9 cellular contexts compared by ENCODE assay signal in the genomic region with DNA sequence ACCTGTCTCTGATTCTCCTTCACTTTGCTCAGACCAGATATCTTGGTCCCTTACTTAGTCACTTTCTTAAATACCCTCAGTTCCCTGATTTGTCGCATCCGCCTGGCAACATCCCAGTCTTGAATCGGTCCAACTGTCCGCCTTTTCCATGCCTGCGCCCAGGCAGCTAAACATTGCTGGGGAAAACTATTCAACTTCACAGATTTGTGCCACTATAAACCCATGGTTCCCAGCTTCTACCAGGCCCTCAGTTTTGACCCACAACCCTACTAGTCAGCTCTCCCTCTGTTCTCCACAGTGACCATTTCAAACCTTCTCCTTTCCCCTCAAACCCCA. TPM values are rescaled to one million over a fixed set of nuclear protein-coding genes. Genes with fewer than 3 reads are reported as not detected.
DNase-seq lines count a peak whose midpoint lies in the region; ATAC-seq and TF ChIP-seq lines count a peak whose summit lies in the region.
"Had no signal": no experiment of that assay in that cellular context is flagged by ENCODE, and none has a peak within 500 bp of the region (broad histone marks: within the 10 kb centered on the region; RNA-seq: fewer than 3 reads in every experiment).

No MANE protein-coding gene starts in this region.

- peak overlapping the region; percentile 60 for H3K4me3 Mint-ChIP-seq in activated naive CD4-positive, alpha-beta T cell treated with anti-CD3 and anti-CD28 coated beads for 36 hours
- peak overlapping the region; percentile 86 for H3K4me3 Mint-ChIP-seq in memory B cell
- peak overlapping the region; percentile 90 for H3K4me3 Mint-ChIP-seq in type B pancreatic cell

- peak overlapping the region; percentile 57 for H3K4me3 ChIP-seq in astrocyte of the cerebellum (ENCODE audit: low read depth, low read length)

- no peak for DNase-seq in activated naive CD4-positive, alpha-beta T cell treated with anti-CD3 and anti-CD28 coated beads for 36 hours
- DNase-seq in activated naive CD4-positive, alpha-beta T cell treated with anti-CD3 and anti-CD28 coated beads, Interleukin-2, amount 50 U/mL, for 72 hours (ENCODE audit: low spot score in 2 of 2) = no peak
- DNase-seq in astrocyte of the cerebellum (ENCODE audit: low read depth) (no peak), memory B cell (ENCODE audit: low spot score in 2 of 2) (no peak), type B pancreatic cell (ENCODE audit: extremely low spot score, unreplicated experiment) (no peak), superior temporal gyrus (ENCODE audit: extremely low spot score) (no peak)
- DNase-seq: DMS153 had no signal

- no peaks in the 10 kb centered on the region for H3K9me3 Mint-ChIP-seq in activated naive CD4-positive, alpha-beta T cell treated with anti-CD3 and anti-CD28 coated beads for 36 hours
- no peaks in the 10 kb centered on the region for H3K9me3 Mint-ChIP-seq in activated naive CD4-positive, alpha-beta T cell treated with anti-CD3 and anti-CD28 coated beads, Interleukin-2, amount 50 U/mL, for 72 hours
- H3K9me3 Mint-ChIP-seq in memory B cell (no peaks in the 10 kb centered on the region), type B pancreatic cell (peaks cover 4% of the 10 kb centered on the region)

- H3K4me1 Mint-ChIP-seq in activated naive CD4-positive, alpha-beta T cell treated with anti-CD3 and anti-CD28 coated beads for 36 hours (ENCODE audit: low read depth) = peaks cover 1% of the 10 kb centered on the region
- H3K4me1 Mint-ChIP-seq in memory B cell (peaks cover 8% of the 10 kb centered on the region), type B pancreatic cell (ENCODE audit: unreplicated experiment) (peaks cover 12% of the 10 kb centered on the region)

- no peak for TF ChIP-seq CTCF in astrocyte of the cerebellum (IDR thresholded peaks at IDR 0.05; ENCODE audit: low read depth, low read length, missing control alignments)
- TF ChIP-seq CTCF in type B pancreatic cell (conservative IDR thresholded peaks at IDR 0.05) = no peak

- H3K36me3 Mint-ChIP-seq in activated naive CD4-positive, alpha-beta T cell treated with anti-CD3 and anti-CD28 coated beads for 36 hours (ENCODE audit: low read depth) = no peaks in the 10 kb centered on the region
- no peaks in the 10 kb centered on the region for H3K36me3 Mint-ChIP-seq in activated naive CD4-positive, alpha-beta T cell treated with anti-CD3 and anti-CD28 coated beads, Interleukin-2, amount 50 U/mL, for 72 hours
- peaks cover 4% of the 10 kb centered on the region for H3K36me3 Mint-ChIP-seq in memory B cell
- no peaks in the 10 kb centered on the region for H3K36me3 Mint-ChIP-seq in type B pancreatic cell

- intact Hi-C loops in activated naive CD4-positive, alpha-beta T cell treated with anti-CD3 and anti-CD28 coated beads for 36 hours (cut with micrococcal nuclease) = loop anchor here (2.0 kb wide), 1 partner anchor 34 kb away; the partner anchor contains the start of gene GNL3L

- H3K27me3 Mint-ChIP-seq in activated naive CD4-positive, alpha-beta T cell treated with anti-CD3 and anti-CD28 coated beads for 36 hours (ENCODE audit: low read depth) = peaks cover 17% of the 10 kb centered on the region
- H3K27me3 Mint-ChIP-seq in memory B cell (peaks cover 21% of the 10 kb centered on the region), type B pancreatic cell (no peaks in the 10 kb centered on the region)

- H3K27ac Mint-ChIP-seq in activated naive CD4-positive, alpha-beta T cell treated with anti-CD3 and anti-CD28 coated beads for 36 hours = no peak overlapping the region
- H3K27ac Mint-ChIP-seq in activated naive CD4-positive, alpha-beta T cell treated with anti-CD3 and anti-CD28 coated beads, Interleukin-2, amount 50 U/mL, for 72 hours = peak overlapping the region in 1 of 2 donors; percentile 16
- H3K27ac Mint-ChIP-seq in memory B cell (no peak overlapping the region), type B pancreatic cell (peak overlapping the region; percentile 74)

- CTCF ChIA-PET in activated naive CD4-positive, alpha-beta T cell treated with anti-CD3 and anti-CD28 coated beads for 36 hours (lab: Charles Lee) = no interaction called here

- in situ Hi-C loops in astrocyte of the cerebellum (cut with HindIII; ENCODE audit: low sequenced_read_pairs) = no loop called here

- no peak for ATAC-seq in activated naive CD4-positive, alpha-beta T cell treated with anti-CD3 and anti-CD28 coated beads, Interleukin-2, amount 50 U/mL, for 72 hours
- ATAC-seq in memory B cell (ENCODE audit: low read depth) (no peak), GM18517 (IDR thresholded peaks at IDR 0.05; ENCODE audit: unreplicated experiment) (no peak), GM18861 (IDR thresholded peaks at IDR 0.05; ENCODE audit: unreplicated experiment) (no peak)

RNA-seq across cellular contexts. Expression of gene FGD1, which starts 0.5 kb away (rescaled TPM):
- total RNA-seq in activated naive CD4-positive, alpha-beta T cell treated with anti-CD3 and anti-CD28 coated beads for 36 hours = under 1 TPM; 0.30 to 0.38 TPM
- total RNA-seq in activated naive CD4-positive, alpha-beta T cell treated with anti-CD3 and anti-CD28 coated beads, Interleukin-2, amount 50 U/mL, for 72 hours = under 1 TPM; 0.27 to 0.31 TPM
- 11.3 and 23.9 TPM in 2 replicates for total RNA-seq in type B pancreatic cell (ENCODE audit: low replicate concordance)

RNA-seq across cellular contexts. Expression of gene GNL3L, which starts 33.5 kb away (rescaled TPM):
- total RNA-seq in activated naive CD4-positive, alpha-beta T cell treated with anti-CD3 and anti-CD28 coated beads for 36 hours = 10 to 100 TPM; 47.6 to 47.9 TPM
- total RNA-seq in activated naive CD4-positive, alpha-beta T cell treated with anti-CD3 and anti-CD28 coated beads, Interleukin-2, amount 50 U/mL, for 72 hours = 10 to 100 TPM; 47.6 to 55.3 TPM
- 34.9 and 42.2 TPM in 2 replicates for total RNA-seq in type B pancreatic cell (ENCODE audit: low replicate concordance)

RNA-seq across cellular contexts. Expression of gene TSR2, which starts 56.3 kb away (rescaled TPM):
- 10 to 100 TPM; 24.4 to 26.1 TPM for total RNA-seq in activated naive CD4-positive, alpha-beta T cell treated with anti-CD3 and anti-CD28 coated beads for 36 hours
- total RNA-seq in activated naive CD4-positive, alpha-beta T cell treated with anti-CD3 and anti-CD28 coated beads, Interleukin-2, amount 50 U/mL, for 72 hours = 10 to 100 TPM; 26.8 to 31.5 TPM
- total RNA-seq in type B pancreatic cell (ENCODE audit: low replicate concordance) = 39.1 and 43.8 TPM in 2 replicates
